ENCODE assay signal across 14 cellular contexts in the genomic region with DNA sequence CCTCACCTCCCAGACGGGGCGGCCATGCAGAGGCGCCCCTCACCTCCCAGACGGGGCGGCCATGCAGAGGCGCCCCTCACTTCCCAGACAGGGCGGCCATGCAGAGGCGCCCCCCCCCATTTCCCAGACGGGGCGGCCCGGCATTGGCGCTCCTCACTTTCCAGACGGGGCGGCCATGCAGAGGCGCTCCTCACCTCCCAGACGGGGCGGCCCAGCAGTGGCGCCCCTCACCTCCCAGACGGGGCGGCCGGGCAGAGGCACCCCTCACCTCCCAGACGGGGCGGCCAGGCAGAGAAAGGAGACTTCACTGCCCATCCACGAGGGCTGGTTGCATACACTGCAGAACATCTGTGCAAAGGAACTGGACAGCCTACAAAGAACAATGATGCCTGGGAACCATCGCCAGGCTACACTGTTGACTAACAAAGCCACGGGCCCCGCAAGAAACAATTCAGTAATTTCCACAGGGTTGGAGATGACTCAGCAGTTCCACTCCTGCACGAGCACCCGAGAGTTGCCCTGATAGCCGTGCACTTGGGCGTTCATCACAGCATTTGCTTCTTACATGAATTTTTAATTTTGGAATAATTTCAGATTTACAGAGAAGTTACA. TPM values are rescaled to one million over a fixed set of nuclear protein-coding genes. Genes with fewer than 3 reads are reported as not detected.
DNase-seq lines count a peak whose midpoint lies in the region; ATAC-seq and TF ChIP-seq lines count a peak whose summit lies in the region.
"Had no signal": no experiment of that assay in that cellular context is flagged by ENCODE, and none has a peak within 500 bp of the region (broad histone marks: within the 10 kb centered on the region; RNA-seq: fewer than 3 reads in every experiment).

No MANE protein-coding gene starts in this region.

- no peak overlapping the region for H3K27ac ChIP-seq in gastrocnemius medialis
- no peak overlapping the region for H3K27ac ChIP-seq in PC-9
- H3K27ac ChIP-seq: HL-60, prostate gland had no signal

- no peaks in the 10 kb centered on the region for H3K9me3 Mint-ChIP-seq in endothelial cell (ENCODE audit: unreplicated experiment)
- H3K9me3 Mint-ChIP-seq: activated naive CD4-positive, alpha-beta T cell treated with anti-CD3 and anti-CD28 coated beads for 36 hours had no signal

- TF ChIP-seq CTCF in gastrocnemius medialis (IDR thresholded peaks at IDR 0.05 in 4 of 5, conservative IDR thresholded peaks at IDR 0.05 in 1 of 5), result no peak
- TF ChIP-seq CTCF in endothelial cell (IDR thresholded peaks at IDR 0.05; ENCODE audit: unreplicated experiment), result no peak
- TF ChIP-seq CTCF in PC-9 (conservative IDR thresholded peaks at IDR 0.05), result no peak

- H3K4me1 ChIP-seq in gastrocnemius medialis (no peaks in the 10 kb centered on the region), PC-9 (replicated peaks; ENCODE audit: insufficient read depth) (no peaks in the 10 kb centered on the region)
- H3K4me1 ChIP-seq: prostate gland had no signal

- H3K4me3 Mint-ChIP-seq in endothelial cell (ENCODE audit: unreplicated experiment), result no peak overlapping the region
- H3K4me3 Mint-ChIP-seq: activated naive CD4-positive, alpha-beta T cell treated with anti-CD3 and anti-CD28 coated beads for 36 hours had no signal

- no peaks in the 10 kb centered on the region for H3K79me2 ChIP-seq in PC-9 (ENCODE audit: low read depth)

- H3K36me3 Mint-ChIP-seq in endothelial cell (ENCODE audit: low read depth, unreplicated experiment), result peaks cover 3% of the 10 kb centered on the region

- H3K9me3 ChIP-seq in gastrocnemius medialis (no peaks in the 10 kb centered on the region), PC-9 (ENCODE audit: insufficient read depth, low read depth) (no peaks in the 10 kb centered on the region)
- H3K9me3 ChIP-seq: prostate gland had no signal

- H3K9me2 ChIP-seq in PC-9 (ENCODE audit: insufficient read depth), result no peaks in the 10 kb centered on the region

- peaks cover 2% of the 10 kb centered on the region for H3K4me1 Mint-ChIP-seq in endothelial cell (ENCODE audit: unreplicated experiment)

- CTCF ChIA-PET in PC-9 (lab: Charles Lee), result no interaction called here

- no peak for TF ChIP-seq POLR2A in gastrocnemius medialis (IDR thresholded peaks at IDR 0.05)

- H3K36me3 ChIP-seq in gastrocnemius medialis, result no peaks in the 10 kb centered on the region
- H3K36me3 ChIP-seq in PC-9 (ENCODE audit: low read depth), result no peaks in the 10 kb centered on the region
- H3K36me3 ChIP-seq: prostate gland had no signal

- H3K27me3 ChIP-seq in gastrocnemius medialis (no peaks in the 10 kb centered on the region), PC-9 (ENCODE audit: insufficient read depth, low read depth) (no peaks in the 10 kb centered on the region)

- ATAC-seq in gastrocnemius medialis, result no peak
- ATAC-seq in HG02642 (IDR thresholded peaks at IDR 0.05; ENCODE audit: poor library complexity, unreplicated experiment), result no peak
- ATAC-seq: left colon had no signal

- H3K4me3 ChIP-seq in gastrocnemius medialis (no peak overlapping the region), PC-9 (no peak overlapping the region)
- H3K4me3 ChIP-seq: prostate gland had no signal

- DNase-seq in Ammon's horn (ENCODE audit: low spot score) (peak; percentile 58), M059J (ENCODE audit: low read depth) (peak; percentile 36), dermis microvascular lymphatic vessel endothelial cell (ENCODE audit: low read depth in 2 of 2) (peak; percentile 22 to 50), medulla oblongata (ENCODE audit: extremely low spot score) (peak; percentile 63), gastrocnemius medialis (no peak), endothelial cell (ENCODE audit: low spot score) (no peak), PC-9 (no peak)
- DNase-seq: activated naive CD4-positive, alpha-beta T cell treated with anti-CD3 and anti-CD28 coated beads for 36 hours; DMS79 treated with DMSO at 0.1 percent for 48 hours; left colon; NCI-H1436 treated with DMSO at 0.1 percent for 48 hours had no signal

- H3K27me3 Mint-ChIP-seq in endothelial cell (ENCODE audit: unreplicated experiment), result no peaks in the 10 kb centered on the region

- in situ Hi-C loops in gastrocnemius medialis (cut with MboI; ENCODE audit: low sequenced_read_pairs in 4 of 4), result no loop called here

- no TSS peak for BruUV-seq in PC-9 (replicated peaks; lab: Mats Ljungman, UMichigan)

- POLR2A ChIA-PET in PC-9 (lab: Charles Lee; ENCODE audit: unreplicated experiment), result no interaction called here

- H3K27ac Mint-ChIP-seq in endothelial cell (ENCODE audit: unreplicated experiment), result no peak overlapping the region
- H3K27ac Mint-ChIP-seq: activated naive CD4-positive, alpha-beta T cell treated with anti-CD3 and anti-CD28 coated beads for 36 hours had no signal

- no peaks in the 10 kb centered on the region for H3F3A ChIP-seq in PC-9 (ENCODE audit: insufficient read depth, low read depth)

- H2AFZ ChIP-seq in PC-9, result no peak overlapping the region

- H4K20me1 ChIP-seq in PC-9 (ENCODE audit: insufficient read depth), result no peaks in the 10 kb centered on the region

- no peak overlapping the region for H3K4me2 ChIP-seq in PC-9

- intact Hi-C loops in gastrocnemius medialis (cut with DNase I; ENCODE audit: low total_unique reads) (no loop called here), PC-9 (cut with micrococcal nuclease; ENCODE audit: unreplicated experiment) (no loop called here)

RNA-seq across cellular contexts. Expression of a gene that starts 58.7 kb away (rescaled TPM):
- 127 and 147 TPM in 2 replicates for total RNA-seq in M059J (2014; rRNA removed; shearing (Covaris generic))
- total RNA-seq in dermis microvascular lymphatic vessel endothelial cell (219 and 243 TPM in 2 replicates), gastrocnemius medialis (100 to 1,000 TPM in 3 of 4 donors, 10 to 100 TPM in 1; 92.8 to 226 (median 134) TPM), endothelial cell (ENCODE audit: unreplicated experiment) (458 TPM), PC-9 (2021) (533 and 570 TPM in 2 replicates)

Comparison
In these comparisons a context has a peak if more than half of its experiments do, and no peak if none do; other contexts are left out.
1. DNase-seq: peak in Ammon's horn (single experiment), M059J (single experiment), dermis microvascular lymphatic vessel endothelial cell (2 of 2) and medulla oblongata (single experiment); none in gastrocnemius medialis (0 of 2), endothelial cell (single experiment) and PC-9 (0 of 2).